18 cellular contexts compared by ENCODE assay signal in the genomic region with DNA sequence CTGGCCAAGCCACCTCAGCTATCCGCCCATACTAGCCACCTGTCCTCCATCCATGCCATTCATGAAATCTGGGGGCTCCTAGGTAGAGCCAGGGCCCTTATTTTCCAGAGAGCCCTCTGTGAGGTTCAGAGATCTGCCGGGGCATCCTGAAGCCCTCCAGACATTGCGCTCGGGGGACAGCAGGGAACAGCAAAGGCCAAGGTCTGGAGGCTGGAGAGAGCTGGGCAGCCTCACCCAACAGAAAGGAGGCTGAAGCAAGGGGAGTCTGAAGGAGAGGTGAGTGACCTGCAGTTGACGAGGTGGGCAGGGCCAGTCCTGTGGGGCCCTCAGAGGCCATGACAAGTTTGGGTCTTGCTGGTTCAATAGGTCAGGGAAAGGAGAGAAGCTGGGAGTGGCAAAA. TPM values are rescaled to one million over a fixed set of nuclear protein-coding genes. Genes with fewer than 3 reads are reported as not detected.
"Had no signal": no experiment of that assay in that cellular context is flagged by ENCODE, and none has a peak within 500 bp of the region (broad histone marks: within the 10 kb centered on the region; RNA-seq: fewer than 3 reads in every experiment).

No MANE protein-coding gene starts in this region.

- H3K4me3 Mint-ChIP-seq: activated CD4-positive, alpha-beta memory T cell treated with anti-CD3 and anti-CD28 coated beads, Interleukin-2, amount 10 ng/mL, durations not matched to agents 7 days and 5 days; activated CD4-positive, alpha-beta T cell treated with anti-CD3 and anti-CD28 coated beads for 36 hours; activated T-cell treated with anti-CD3 and anti-CD28 coated beads, Interleukin-2, amount 50 U/mL, for 72 hours; stimulated activated memory B cell treated with anti-CD40 and anti-IgM and Interleukin-4, amounts not matched to agents 10 μg/mL and 1 μg/mL and 100 μg/mL, for 72 hours had no signal

- H3K36me3 ChIP-seq: ascending aorta, colonic mucosa, left lung, right lobe of liver, spleen, suprapubic skin had no signal

- DNase-seq: activated CD4-positive, alpha-beta memory T cell treated with anti-CD3 and anti-CD28 coated beads, Interleukin-2, amount 10 ng/mL, durations not matched to agents 7 days and 5 days; activated CD4-positive, alpha-beta T cell treated with anti-CD3 and anti-CD28 coated beads for 36 hours; activated naive CD4-positive, alpha-beta T cell; activated T-cell treated with anti-CD3 and anti-CD28 coated beads, Interleukin-2, amount 50 U/mL, for 72 hours; colonic mucosa; effector CD8-positive, alpha-beta T cell; left lung; mesendoderm; right lobe of liver; spleen; stimulated activated CD4-positive, alpha-beta T cell treated with anti-CD3 and anti-CD28 coated beads, Interleukin-1b, Interleukin-23, amount 100 ng/mL, for 48 hours; T-helper 9 cell had no signal

- H3K4me1 ChIP-seq: colonic mucosa, left lung, parathyroid adenoma, right lobe of liver, spleen, suprapubic skin had no signal

- H3K9me3 Mint-ChIP-seq: stimulated activated memory B cell treated with anti-CD40 and anti-IgM and Interleukin-4, amounts not matched to agents 10 μg/mL and 1 μg/mL and 100 μg/mL, for 72 hours had no signal

- H3K27me3 ChIP-seq: ascending aorta, colonic mucosa, right lobe of liver had no signal

- H3K27ac ChIP-seq: colonic mucosa, epithelial cell of prostate, left lung, parathyroid adenoma, right lobe of liver, spleen, suprapubic skin, VCaP had no signal

- H3K4me1 Mint-ChIP-seq: activated CD4-positive, alpha-beta memory T cell treated with anti-CD3 and anti-CD28 coated beads, Interleukin-2, amount 10 ng/mL, durations not matched to agents 7 days and 5 days; activated CD4-positive, alpha-beta T cell treated with anti-CD3 and anti-CD28 coated beads for 36 hours; stimulated activated memory B cell treated with anti-CD40 and anti-IgM and Interleukin-4, amounts not matched to agents 10 μg/mL and 1 μg/mL and 100 μg/mL, for 72 hours had no signal

- H3K36me3 Mint-ChIP-seq: stimulated activated memory B cell treated with anti-CD40 and anti-IgM and Interleukin-4, amounts not matched to agents 10 μg/mL and 1 μg/mL and 100 μg/mL, for 72 hours had no signal

- H3K9me3 ChIP-seq: ascending aorta, colonic mucosa, left lung, right lobe of liver, suprapubic skin had no signal

- H3K27ac Mint-ChIP-seq: activated CD4-positive, alpha-beta memory T cell treated with anti-CD3 and anti-CD28 coated beads, Interleukin-2, amount 10 ng/mL, durations not matched to agents 7 days and 5 days; activated CD4-positive, alpha-beta T cell treated with anti-CD3 and anti-CD28 coated beads for 36 hours; activated T-cell treated with anti-CD3 and anti-CD28 coated beads, Interleukin-2, amount 50 U/mL, for 72 hours; stimulated activated memory B cell treated with anti-CD40 and anti-IgM and Interleukin-4, amounts not matched to agents 10 μg/mL and 1 μg/mL and 100 μg/mL, for 72 hours had no signal

- H3K4me3 ChIP-seq: ascending aorta, colonic mucosa, left lung, right lobe of liver, spleen, suprapubic skin had no signal

RNA-seq across cellular contexts. Expression of a gene that starts 8.6 kb away (rescaled TPM):
- total RNA-seq: activated CD4-positive, alpha-beta memory T cell treated with anti-CD3 and anti-CD28 coated beads, Interleukin-2, amount 10 ng/mL, durations not matched to agents 7 days and 5 days; activated CD4-positive, alpha-beta T cell treated with anti-CD3 and anti-CD28 coated beads for 36 hours had no signal
